Comparison of ENCODE assay signal across 8 cellular contexts in the genomic region with DNA sequence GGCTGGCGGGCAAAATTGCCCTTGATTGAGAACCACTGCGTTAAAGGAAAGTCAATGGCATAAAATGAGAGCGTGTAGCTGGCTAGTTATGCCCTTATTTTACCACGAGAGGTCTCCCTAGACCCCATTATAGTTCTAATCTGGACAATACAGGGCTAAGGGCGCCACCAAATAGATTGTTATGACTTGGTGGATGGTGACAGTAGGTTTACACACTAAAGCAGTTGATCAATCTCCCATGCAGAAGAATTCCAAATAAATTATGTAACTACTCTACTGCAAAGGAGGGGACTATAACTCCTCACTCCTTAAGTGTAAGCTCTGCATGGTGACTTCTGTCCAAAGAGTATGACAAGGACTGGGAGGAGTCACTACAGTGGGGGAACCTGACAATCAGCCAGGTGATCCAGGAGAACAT. TPM values are rescaled to one million over a fixed set of nuclear protein-coding genes. Genes with fewer than 3 reads are reported as not detected.
DNase-seq lines count a peak whose midpoint lies in the region; ATAC-seq, FAIRE-seq and TF ChIP-seq lines count a peak whose summit lies in the region.

No MANE protein-coding gene starts in this region.

- no peaks in the 10 kb centered on the region for H3K27me3 Mint-ChIP-seq in activated T-helper 17 cell treated with anti-CD3 and anti-CD28 coated beads, Interleukin-2, amount 50 U/mL, for 72 hours

- peak overlapping the region; percentile 68 for H2AFZ ChIP-seq in ACC112 (ENCODE audit: low read length, unreplicated experiment)

- no peaks in the 10 kb centered on the region for H3K9me3 Mint-ChIP-seq in activated T-helper 17 cell treated with anti-CD3 and anti-CD28 coated beads, Interleukin-2, amount 50 U/mL, for 72 hours

- no peaks in the 10 kb centered on the region for H3K79me2 ChIP-seq in ACC112 (ENCODE audit: control insufficient read depth, insufficient read depth, low read length, unreplicated experiment)

- peak overlapping the region; percentile 18 for H3K27ac Mint-ChIP-seq in activated T-helper 17 cell treated with anti-CD3 and anti-CD28 coated beads, Interleukin-2, amount 50 U/mL, for 72 hours

- no peaks in the 10 kb centered on the region for H3K27me3 ChIP-seq in ACC112 (ENCODE audit: insufficient read depth, low read length)

- no peak for FAIRE-seq in frontal cortex (lab: Jason Lieb, UNC)

- no peaks in the 10 kb centered on the region for H3K36me3 Mint-ChIP-seq in activated T-helper 17 cell treated with anti-CD3 and anti-CD28 coated beads, Interleukin-2, amount 50 U/mL, for 72 hours (ENCODE audit: low read depth)

- H3K36me3 ChIP-seq in ACC112 (ENCODE audit: insufficient read depth, low read length): no peaks in the 10 kb centered on the region

- no peak overlapping the region for H3K27ac ChIP-seq in ACC112 (ENCODE audit: low read depth, low read length)

- in situ Hi-C loops in KBM-7 (cut with MboI; ENCODE audit: low pct_unique_long_range_greater_than_20kb, low sequenced_read_pairs): loop anchor here (10.0 kb wide), 1 partner anchor 134 kb away; no protein-coding TSS in a partner anchor

- H3K4me1 Mint-ChIP-seq in activated T-helper 17 cell treated with anti-CD3 and anti-CD28 coated beads, Interleukin-2, amount 50 U/mL, for 72 hours: no peaks in the 10 kb centered on the region

- H3K4me3 ChIP-seq in ACC112 (ENCODE audit: low read depth, low read length) (no peak overlapping the region), GM12875 (ENCODE audit: low read depth, low read length) (no peak overlapping the region)

- ATAC-seq in activated T-helper 17 cell treated with anti-CD3 and anti-CD28 coated beads, Interleukin-2, amount 50 U/mL, for 72 hours (replicated peaks): peak; percentile 96
- ATAC-seq in GM21423 (IDR thresholded peaks at IDR 0.05; ENCODE audit: unreplicated experiment): no peak

- peak; percentile 67 for TF ChIP-seq CTCF in GM12875 (IDR thresholded peaks at IDR 0.05; ENCODE audit: borderline replicate concordance, insufficient read depth, low read depth, low read length)

- peaks cover 3% of the 10 kb centered on the region for H3K4me1 ChIP-seq in ACC112 (ENCODE audit: control insufficient read depth, insufficient read depth, low read length, unreplicated experiment)

- DNase-seq in KBM-7 (peak; percentile 80), NOMO-1 treated with DMSO at 0.1 percent for 48 hours (lab: John Stamatoyannopoulos, UW; ENCODE audit: unreplicated experiment) (peak; percentile 76), frontal cortex (ENCODE audit: low spot score in 2 of 2) (peak; percentile 58 to 70), occipital lobe (lab: John Stamatoyannopoulos, UW) (peak; percentile 36)

- no peak overlapping the region for H3K4me3 Mint-ChIP-seq in activated T-helper 17 cell treated with anti-CD3 and anti-CD28 coated beads, Interleukin-2, amount 50 U/mL, for 72 hours

RNA-seq across cellular contexts. Expression of gene YPEL2, which starts 20.4 kb away (rescaled TPM):
- 10 to 100 TPM; 11.6 to 20.0 TPM for total RNA-seq in activated T-helper 17 cell treated with anti-CD3 and anti-CD28 coated beads, Interleukin-2, amount 50 U/mL, for 72 hours
- total RNA-seq in frontal cortex (12.6 TPM), occipital lobe (8.9 TPM)
